In genomic region chr5:73469878-73470277, GRCh38 we compare ENCODE assay signal across 9 cellular contexts.
"Had no signal": no experiment of that assay in that cellular context is flagged by ENCODE, and none has a peak within 500 bp of the region (broad histone marks: within the 10 kb centered on the region; RNA-seq: fewer than 3 reads in every experiment).

No MANE protein-coding gene starts in this region.

- H3K27ac Mint-ChIP-seq: GM23338, H9, HFFc6 had no signal

- ATAC-seq: GM23338, HCT116 had no signal

- H3K9me3 ChIP-seq: HAP-1 had no signal

- DNase-seq: GM23248, GOT3, H7, H9, HCEC 1CT, HFFc6 had no signal

- H3K4me3 Mint-ChIP-seq: GM23338, H9, HFFc6 had no signal

- H3K9me3 Mint-ChIP-seq: HFFc6 had no signal

- H3K36me3 ChIP-seq: HAP-1 had no signal

- H3K4me3 ChIP-seq: GM23248, GM23338, HAP-1 had no signal

- H3K27ac ChIP-seq: GM23248 had no signal
